In the genomic region with DNA sequence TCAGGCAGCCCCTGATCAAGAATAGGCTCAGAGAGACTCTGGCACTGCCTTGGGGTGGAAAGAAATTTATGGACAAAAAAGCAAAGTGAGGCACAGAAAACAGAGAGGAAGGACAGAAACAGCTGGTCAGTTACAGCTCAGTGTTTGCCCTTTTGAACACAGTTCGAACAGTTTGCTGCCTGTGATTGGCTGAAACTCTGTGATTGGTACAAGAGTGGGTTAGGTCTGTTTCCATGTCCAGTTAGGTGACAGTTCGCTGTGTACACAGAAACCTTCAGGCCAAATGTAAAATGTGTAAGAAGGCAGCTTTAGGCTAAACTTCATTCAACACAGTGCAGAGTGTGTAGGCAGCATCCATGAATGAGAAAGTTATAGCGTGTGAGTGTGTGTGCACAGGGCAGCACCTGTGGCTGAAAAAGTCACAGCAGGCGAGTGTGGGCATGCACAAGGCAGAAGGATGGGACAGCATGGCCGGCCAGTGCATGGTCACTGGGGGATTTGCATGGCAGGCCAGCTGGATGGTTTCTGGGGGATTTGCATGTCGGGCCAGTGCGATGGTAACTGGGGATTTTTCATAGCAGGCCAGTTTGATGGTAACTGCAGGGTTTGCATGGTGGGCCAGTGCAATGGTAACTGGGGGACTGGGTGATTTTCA, we compare ENCODE assay signal across 29 cellular contexts.
DNase-seq lines count a peak whose midpoint lies in the region; TF ChIP-seq lines count a peak whose summit lies in the region.
"Had no signal": no experiment of that assay in that cellular context is flagged by ENCODE, and none has a peak within 500 bp of the region (broad histone marks: within the 10 kb centered on the region; RNA-seq: fewer than 3 reads in every experiment).

No MANE protein-coding gene starts in this region.

- peaks cover 23% of the 10 kb centered on the region for H3K27me3 Mint-ChIP-seq in nephron (ENCODE audit: low read depth)

- TF ChIP-seq EP300 in esophagus muscularis mucosa (IDR thresholded peaks at IDR 0.05): no peak

- in situ Hi-C loops in G401 (cut with HindIII; ENCODE audit: low sequenced_read_pairs): no loop called here

- peak; percentile 64 for DNase-seq in WERI-Rb-1
- peak; percentile 55 for DNase-seq in esophagus muscularis mucosa (ENCODE audit: extremely low spot score)
- DNase-seq in uterus: no peak
- no peak for DNase-seq in G401 (ENCODE audit: low spot score)
- no peak for DNase-seq in T-helper 2 cell
- no peak for DNase-seq in middle frontal gyrus (ENCODE audit: extremely low spot score, low spot score)
- DNase-seq: activated CD4-positive, alpha-beta memory T cell treated with anti-CD3 and anti-CD28 coated beads, Interleukin-2, amount 10 ng/mL, durations not matched to agents 7 days and 5 days; activated naive CD8-positive, alpha-beta T cell treated with anti-CD3 and anti-CD28 coated beads for 36 hours; activated T-cell treated with anti-CD3 and anti-CD28 coated beads for 4 hours; anterior cingulate cortex; C1 segment of cervical spinal cord; effector CD8-positive, alpha-beta T cell; immature natural killer cell; Kasumi-1; left ventricle myocardium inferior; MV-4-11; naive thymus-derived CD8-positive, alpha-beta T cell; NCI-H1436; NCI-H2081 treated with DMSO at 0.1 percent for 48 hours; NCI-H2227 treated with DMSO at 0.1 percent for 48 hours; NCI-H748 treated with DMSO at 0.1 percent for 48 hours; Peyer's patch; SHP77; stimulated activated CD4-positive, alpha-beta T cell treated with anti-CD3 and anti-CD28 coated beads, Interleukin-2, amount 100 ng/mL, for 24 hours; stimulated activated naive CD8-positive, alpha-beta T cell treated with anti-CD3 and anti-CD28 coated beads, Interleukin-15, Interleukin-2, amounts not matched to agents 100 U/mL and 50 U/mL, for 24 hours; testis had no signal

- H3K4me1 ChIP-seq in esophagus muscularis mucosa: peaks cover 0 to 23% (median 23%) of the 10 kb centered on the region in 4 donors
- H3K4me1 ChIP-seq in uterus: peaks cover 5 to 6% of the 10 kb centered on the region in 2 donors
- H3K4me1 ChIP-seq: left ventricle myocardium inferior, Peyer's patch had no signal

- no peaks in the 10 kb centered on the region for H3K9me3 ChIP-seq in WERI-Rb-1 (ENCODE audit: severe bottlenecking)
- no peaks in the 10 kb centered on the region for H3K9me3 ChIP-seq in esophagus muscularis mucosa
- H3K9me3 ChIP-seq in uterus: no peaks in the 10 kb centered on the region
- H3K9me3 ChIP-seq: left ventricle myocardium inferior, Peyer's patch, testis had no signal

- TF ChIP-seq POLR2A in esophagus muscularis mucosa (IDR thresholded peaks at IDR 0.05; ENCODE audit: low read depth) (no peak), uterus (IDR thresholded peaks at IDR 0.05) (no peak)

- no peaks in the 10 kb centered on the region for H3K36me3 ChIP-seq in WERI-Rb-1
- no peaks in the 10 kb centered on the region for H3K36me3 ChIP-seq in esophagus muscularis mucosa
- no peaks in the 10 kb centered on the region for H3K36me3 ChIP-seq in uterus
- H3K36me3 ChIP-seq: left ventricle myocardium inferior, Peyer's patch had no signal

- TF ChIP-seq CTCF in WERI-Rb-1 (IDR thresholded peaks at IDR 0.05; ENCODE audit: low read depth, low read length) (no peak), esophagus muscularis mucosa (IDR thresholded peaks at IDR 0.05) (no peak), nephron (IDR thresholded peaks at IDR 0.05; ENCODE audit: unreplicated experiment in 3 of 3) (no peak), uterus (IDR thresholded peaks at IDR 0.05) (no peak)

- H3K4me3 ChIP-seq in WERI-Rb-1 (ENCODE audit: low read depth, low read length) (no peak overlapping the region), esophagus muscularis mucosa (no peak overlapping the region), uterus (no peak overlapping the region)
- H3K4me3 ChIP-seq: left ventricle myocardium inferior, Peyer's patch, skin epidermis, testis had no signal

- H3K27ac ChIP-seq in WERI-Rb-1 (no peak overlapping the region), esophagus muscularis mucosa (replicated peaks in 1 of 4) (no peak overlapping the region), uterus (peak overlapping the region; percentile 41 to 56)
- H3K27ac ChIP-seq: epithelial cell of prostate, left ventricle myocardium inferior, Peyer's patch, skin epidermis, testis had no signal

- H3K4me1 Mint-ChIP-seq in nephron: peaks cover 74% of the 10 kb centered on the region
- H3K4me1 Mint-ChIP-seq: activated CD4-positive, alpha-beta memory T cell treated with anti-CD3 and anti-CD28 coated beads, Interleukin-2, amount 10 ng/mL, durations not matched to agents 7 days and 5 days; activated naive CD8-positive, alpha-beta T cell treated with anti-CD3 and anti-CD28 coated beads for 36 hours; immature natural killer cell; naive thymus-derived CD8-positive, alpha-beta T cell had no signal

- H3K9me3 Mint-ChIP-seq in nephron: no peaks in the 10 kb centered on the region
- H3K9me3 Mint-ChIP-seq: activated CD4-positive, alpha-beta memory T cell treated with anti-CD3 and anti-CD28 coated beads, Interleukin-2, amount 10 ng/mL, durations not matched to agents 7 days and 5 days; activated naive CD8-positive, alpha-beta T cell treated with anti-CD3 and anti-CD28 coated beads for 36 hours; immature natural killer cell had no signal

- no peaks in the 10 kb centered on the region for H3K36me3 Mint-ChIP-seq in nephron (ENCODE audit: low read depth)
- H3K36me3 Mint-ChIP-seq: activated naive CD8-positive, alpha-beta T cell treated with anti-CD3 and anti-CD28 coated beads for 36 hours; immature natural killer cell; naive thymus-derived CD8-positive, alpha-beta T cell had no signal

- peak overlapping the region; percentile 12 to 78 (median 64) for H3K27ac Mint-ChIP-seq in nephron
- H3K27ac Mint-ChIP-seq: activated CD4-positive, alpha-beta memory T cell treated with anti-CD3 and anti-CD28 coated beads, Interleukin-2, amount 10 ng/mL, durations not matched to agents 7 days and 5 days; activated naive CD8-positive, alpha-beta T cell treated with anti-CD3 and anti-CD28 coated beads for 36 hours; immature natural killer cell; naive thymus-derived CD8-positive, alpha-beta T cell had no signal

- H3K27me3 ChIP-seq in WERI-Rb-1 (ENCODE audit: insufficient read depth, low read depth, severe bottlenecking) (no peaks in the 10 kb centered on the region), esophagus muscularis mucosa (peaks cover 0 to 15% (median 0%) of the 10 kb centered on the region in 4 donors), uterus (no peaks in the 10 kb centered on the region)
- H3K27me3 ChIP-seq: Peyer's patch, testis had no signal

- WGBS in esophagus muscularis mucosa: 85% methylated on average over 7 of the region's 7 CpGs

- no peak overlapping the region for H3K4me3 Mint-ChIP-seq in nephron
- H3K4me3 Mint-ChIP-seq: activated CD4-positive, alpha-beta memory T cell treated with anti-CD3 and anti-CD28 coated beads, Interleukin-2, amount 10 ng/mL, durations not matched to agents 7 days and 5 days; activated naive CD8-positive, alpha-beta T cell treated with anti-CD3 and anti-CD28 coated beads for 36 hours; immature natural killer cell; naive thymus-derived CD8-positive, alpha-beta T cell had no signal

- intact Hi-C loops in esophagus muscularis mucosa (cut with DNase I) (no loop called here), uterus (cut with DNase I; ENCODE audit: low total_unique reads) (loop anchor here (10.0 kb wide), 1 partner anchor 200 kb away; no protein-coding TSS in a partner anchor)

Comparison
In these comparisons a context has a peak if more than half of its experiments do, and no peak if none do; other contexts are left out.
1. DNase-seq: peak in WERI-Rb-1 (single experiment) and esophagus muscularis mucosa (single experiment); none in uterus (0 of 2), G401 (single experiment), T-helper 2 cell (0 of 5) and middle frontal gyrus (single experiment).
2. H3K27ac ChIP-seq: peak in uterus (2 of 2); none in WERI-Rb-1 (single experiment) and esophagus muscularis mucosa (0 of 4).